12 cellular contexts compared by ENCODE assay signal in the genomic region with DNA sequence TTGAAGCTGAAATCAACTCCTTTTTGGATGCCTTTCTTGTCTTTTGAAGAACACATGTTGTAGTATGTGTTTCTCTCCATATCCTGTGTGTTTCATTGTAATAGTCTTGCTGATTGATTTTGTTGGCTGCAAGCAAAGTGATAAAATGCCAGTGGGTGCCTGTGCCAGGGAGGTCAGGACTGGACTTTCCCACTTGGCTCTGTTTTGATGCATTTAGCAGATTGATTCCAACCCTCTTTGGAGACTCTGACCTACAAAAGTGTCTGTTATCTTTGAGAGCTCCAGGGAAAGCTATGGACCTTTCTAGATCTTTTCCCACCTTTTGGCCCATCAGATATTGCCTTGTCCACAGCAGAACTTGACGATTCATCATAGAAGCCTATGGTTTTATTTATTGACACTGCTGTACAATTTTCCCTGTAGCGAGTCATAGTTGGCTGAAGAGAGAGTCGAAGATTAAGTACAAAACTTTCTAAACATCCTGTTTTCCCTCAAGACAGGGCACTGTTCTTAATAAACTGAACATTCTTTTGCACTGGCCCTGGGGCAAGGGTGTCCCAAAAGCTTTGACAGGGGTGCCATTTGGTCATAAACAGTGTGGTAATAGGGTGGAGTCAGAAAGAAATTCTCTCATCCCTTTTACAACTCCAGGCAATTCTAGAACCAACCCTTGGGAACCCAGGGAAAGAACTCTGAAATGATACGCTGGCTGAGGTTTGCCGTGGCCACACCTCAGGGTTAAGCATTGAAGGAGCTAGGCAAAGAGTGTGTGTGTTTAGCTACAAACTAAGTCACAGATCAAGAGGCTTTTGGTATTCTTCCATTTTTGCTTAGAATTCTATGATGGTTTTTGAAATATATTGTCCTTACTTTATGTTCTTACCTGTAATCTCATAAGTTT. TPM values are rescaled to one million over a fixed set of nuclear protein-coding genes. Genes with fewer than 3 reads are reported as not detected.
DNase-seq lines count a peak whose midpoint lies in the region; ATAC-seq and TF ChIP-seq lines count a peak whose summit lies in the region.
"Had no signal": no experiment of that assay in that cellular context is flagged by ENCODE, and none has a peak within 500 bp of the region (broad histone marks: within the 10 kb centered on the region; RNA-seq: fewer than 3 reads in every experiment).

No MANE protein-coding gene starts in this region.

- H3K9me3 ChIP-seq in skeletal muscle satellite cell (replicated peaks; ENCODE audit: low read length): no peaks in the 10 kb centered on the region
- H3K9me3 ChIP-seq: upper lobe of right lung had no signal

- H3K4me3 ChIP-seq in fibroblast of the aortic adventitia (ENCODE audit: low read depth, low read length) (no peak overlapping the region), skeletal muscle satellite cell (ENCODE audit: low read length) (no peak overlapping the region)
- H3K4me3 ChIP-seq: upper lobe of right lung had no signal

- H3K27me3 ChIP-seq in skeletal muscle satellite cell (ENCODE audit: control insufficient read depth, insufficient read depth, low read length): no peaks in the 10 kb centered on the region
- H3K27me3 ChIP-seq: upper lobe of right lung had no signal

- no peaks in the 10 kb centered on the region for H3K27me3 Mint-ChIP-seq in activated naive CD8-positive, alpha-beta T cell
- no peaks in the 10 kb centered on the region for H3K27me3 Mint-ChIP-seq in activated naive CD8-positive, alpha-beta T cell treated with anti-CD3 and anti-CD28 coated beads for 36 hours

- peaks cover 33% of the 10 kb centered on the region for H3K4me1 Mint-ChIP-seq in activated naive CD8-positive, alpha-beta T cell (ENCODE audit: low read depth)
- peaks cover 30% of the 10 kb centered on the region for H3K4me1 Mint-ChIP-seq in activated naive CD8-positive, alpha-beta T cell treated with anti-CD3 and anti-CD28 coated beads for 36 hours

- peaks cover 22% of the 10 kb centered on the region for H3K36me3 Mint-ChIP-seq in activated naive CD8-positive, alpha-beta T cell
- peaks cover 47% of the 10 kb centered on the region for H3K36me3 Mint-ChIP-seq in activated naive CD8-positive, alpha-beta T cell treated with anti-CD3 and anti-CD28 coated beads for 36 hours

- H3K9ac ChIP-seq in skeletal muscle satellite cell (ENCODE audit: low read depth, low read length): no peak overlapping the region

- DNase-seq in activated naive CD8-positive, alpha-beta T cell treated with anti-CD3 and anti-CD28 coated beads for 36 hours: no peak
- DNase-seq in SK-MEL-5 (ENCODE audit: low read depth, low spot score) (peak; percentile 30), fibroblast of the aortic adventitia (ENCODE audit: low read depth) (peak; percentile 53), AG08396 (ENCODE audit: low spot score) (no peak), omental fat pad (ENCODE audit: low spot score) (no peak)
- no peak for DNase-seq in stimulated activated CD4-positive, alpha-beta T cell treated with anti-CD3 and anti-CD28 coated beads, Interleukin-15, amount 100 ng/mL, for 24 hours
- DNase-seq: activated CD4-positive, alpha-beta T cell treated with anti-CD3 and anti-CD28 coated beads, Interleukin-2, amount 50 U/mL, for 1 hour; SW 1271; upper lobe of right lung had no signal

- no peaks in the 10 kb centered on the region for H3K9me3 Mint-ChIP-seq in activated naive CD8-positive, alpha-beta T cell (ENCODE audit: low read depth)
- H3K9me3 Mint-ChIP-seq in activated naive CD8-positive, alpha-beta T cell treated with anti-CD3 and anti-CD28 coated beads for 36 hours: peaks cover 3% of the 10 kb centered on the region
- H3K9me3 Mint-ChIP-seq: activated naive CD4-positive, alpha-beta T cell treated with anti-CD3 and anti-CD28 coated beads, Interleukin-2, amount 50 U/mL, for 72 hours had no signal

- TF ChIP-seq CTCF in fibroblast of the aortic adventitia (IDR thresholded peaks at IDR 0.05; ENCODE audit: insufficient read depth, low read length): no peak
- TF ChIP-seq CTCF in omental fat pad (IDR thresholded peaks at IDR 0.05): no peak

- no peak overlapping the region for H3K4me3 Mint-ChIP-seq in activated naive CD8-positive, alpha-beta T cell
- H3K4me3 Mint-ChIP-seq in activated naive CD8-positive, alpha-beta T cell treated with anti-CD3 and anti-CD28 coated beads for 36 hours: no peak overlapping the region

- ATAC-seq in omental fat pad (ENCODE audit: low FRiP score): no peak
- ATAC-seq: activated naive CD4-positive, alpha-beta T cell treated with anti-CD3 and anti-CD28 coated beads, Interleukin-2, amount 50 U/mL, for 72 hours; upper lobe of right lung had no signal

- in situ Hi-C loops in SK-MEL-5 (cut with HindIII; ENCODE audit: low pct_unique_long_range_greater_than_20kb, low sequenced_read_pairs): no loop called here

- H3K27ac Mint-ChIP-seq in activated naive CD8-positive, alpha-beta T cell: peak overlapping the region; percentile 37
- no peak overlapping the region for H3K27ac Mint-ChIP-seq in activated naive CD8-positive, alpha-beta T cell treated with anti-CD3 and anti-CD28 coated beads for 36 hours
- H3K27ac Mint-ChIP-seq: activated naive CD4-positive, alpha-beta T cell treated with anti-CD3 and anti-CD28 coated beads, Interleukin-2, amount 50 U/mL, for 72 hours had no signal

- H3K4me2 ChIP-seq in skeletal muscle satellite cell (ENCODE audit: low read length): peak overlapping the region; percentile 2

- peaks cover 4% of the 10 kb centered on the region for H3K4me1 ChIP-seq in skeletal muscle satellite cell (ENCODE audit: control insufficient read depth, insufficient read depth, low read length)
- H3K4me1 ChIP-seq: upper lobe of right lung had no signal

- peaks cover 10% of the 10 kb centered on the region for H3K36me3 ChIP-seq in skeletal muscle satellite cell (ENCODE audit: insufficient read depth, low read length)
- H3K36me3 ChIP-seq: upper lobe of right lung had no signal

RNA-seq across cellular contexts. Expression of a gene that starts 53.7 kb away (rescaled TPM):
- total RNA-seq in activated naive CD8-positive, alpha-beta T cell treated with anti-CD3 and anti-CD28 coated beads for 36 hours: 10 to 100 TPM; 21.5 to 22.8 TPM
- total RNA-seq in SK-MEL-5 (2014; rRNA removed; shearing (Covaris generic)): 18.3 and 20.4 TPM in 2 replicates
- polyA plus RNA-seq in SK-MEL-5 (2015; cell fraction: cytosol; rRNA removed): 44.2 and 55.3 TPM in 2 replicates
- 108 and 116 TPM in 2 replicates for polyA plus RNA-seq in SK-MEL-5 (2015; cell fraction: nucleus; rRNA removed)
- total RNA-seq in fibroblast of the aortic adventitia (ENCODE audit: low replicate concordance) (5.0 and 7.4 TPM in 2 replicates), omental fat pad (10 to 100 TPM in 1 of 4 donors, 1 to 10 TPM in 3; 5.8 to 10.7 (median 9.1) TPM)
- 5.5 and 5.8 TPM in 2 replicates for total RNA-seq in skeletal muscle satellite cell (2012; rRNA removed)

Comparison
In these comparisons a context has a peak if more than half of its experiments do, and no peak if none do; other contexts are left out.
1. DNase-seq: peak in SK-MEL-5 (single experiment) and fibroblast of the aortic adventitia (single experiment); none in activated naive CD8-positive, alpha-beta T cell treated with anti-CD3 and anti-CD28 coated beads for 36 hours (single experiment), stimulated activated CD4-positive, alpha-beta T cell treated with anti-CD3 and anti-CD28 coated beads, Interleukin-15, amount 100 ng/mL, for 24 hours (single experiment), AG08396 (single experiment) and omental fat pad (single experiment).